10 cellular contexts compared by ENCODE assay signal in genomic region chrX:129653181-129653984, GRCh38. TPM values are rescaled to one million over a fixed set of nuclear protein-coding genes. Genes with fewer than 3 reads are reported as not detected.
DNase-seq lines count a peak whose midpoint lies in the region; ATAC-seq, FAIRE-seq and TF ChIP-seq lines count a peak whose summit lies in the region.
"Had no signal": no experiment of that assay in that cellular context is flagged by ENCODE, and none has a peak within 500 bp of the region (broad histone marks: within the 10 kb centered on the region; RNA-seq: fewer than 3 reads in every experiment).

No MANE protein-coding gene starts in this region.

- peak; percentile 24 for ATAC-seq in omental fat pad (ENCODE audit: low FRiP score)
- no peak for ATAC-seq in GM18520 (IDR thresholded peaks at IDR 0.05; ENCODE audit: unreplicated experiment)

- intact Hi-C loops in Caco-2 (cut with micrococcal nuclease; ENCODE audit: unreplicated experiment) (loop anchor here (5.0 kb wide), 1 partner anchor 46 kb away; no protein-coding TSS in a partner anchor), posterior vena cava (cut with DNase I) (no loop called here)

- POLR2A ChIA-PET in Caco-2 (lab: Charles Lee) = no interaction called here
- POLR2A ChIA-PET in H1 (lab: Charles Lee; ENCODE audit: partially characterized antibody) = interaction anchor here (1.0 kb wide), 1 partner anchor 14 kb away, joined by 3 read pairs; no protein-coding TSS in a partner anchor

- peaks cover 4% of the 10 kb centered on the region for H3K27me3 Mint-ChIP-seq in Caco-2 (ENCODE audit: insufficient read depth, unreplicated experiment)

- no peaks in the 10 kb centered on the region for H3K9me3 Mint-ChIP-seq in Caco-2 (ENCODE audit: unreplicated experiment)

- H3K4me2 ChIP-seq in MM.1S (ENCODE audit: low read depth, low read length) (peak overlapping the region; percentile 87), H1 (ENCODE audit: insufficient read depth in 1 of 2, low read depth in 2 of 2, low read length in 2 of 2) (peak overlapping the region; percentile 84 to 85)

- H2AFZ ChIP-seq in MM.1S (ENCODE audit: low read length) = peak overlapping the region; percentile 72
- H2AFZ ChIP-seq in H1 (ENCODE audit: low read length) = no peak overlapping the region

- H2BK15ac ChIP-seq in H1 (ENCODE audit: low read length) = no peak overlapping the region

- H3K4me1 Mint-ChIP-seq in Caco-2 (ENCODE audit: low read depth, unreplicated experiment) = no peaks in the 10 kb centered on the region

- H3K4me1 ChIP-seq in Caco-2 (no peaks in the 10 kb centered on the region), MM.1S (ENCODE audit: low read length) (no peaks in the 10 kb centered on the region), H1 (replicated peaks in 1 of 4; ENCODE audit: control insufficient read depth in 3 of 4, insufficient read depth in 4 of 4, low read length in 3 of 4) (peaks cover 3 to 12% (median 6%) of the 10 kb centered on the region in 4 experiments; a peak in 6 of 7 replicates)

- no peak overlapping the region for H4K8ac ChIP-seq in H1 (ENCODE audit: extremely low read depth, insufficient read depth, low read length)

- H3K23me2 ChIP-seq in H1 (ENCODE audit: low read depth, low read length) = peaks cover 6% of the 10 kb centered on the region; the same call in 1 of the 2 replicates

- no peak overlapping the region for H2BK12ac ChIP-seq in H1 (ENCODE audit: low read depth, low read length)

- H3K9me2 ChIP-seq in MM.1S (replicated peaks; ENCODE audit: insufficient read depth, low read length) = no peaks in the 10 kb centered on the region

- H3K56ac ChIP-seq in H1 (replicated peaks; ENCODE audit: insufficient read length, low read depth, low read length) = no peak overlapping the region

- H3K14ac ChIP-seq in H1 (ENCODE audit: insufficient read length) = no peak overlapping the region

- TF ChIP-seq RAD21 in H1 (IDR thresholded peaks at IDR 0.05 in 1 of 2, conservative IDR thresholded peaks at IDR 0.05 in 1 of 2; ENCODE audit: low read depth in 2 of 2, low read length in 2 of 2) = no peak

- TF ChIP-seq EP300 in H1 (IDR thresholded peaks at IDR 0.05; ENCODE audit: borderline replicate concordance in 1 of 2, low read depth in 2 of 2, low read length in 2 of 2) = no peak

- H3K9ac ChIP-seq in MM.1S (ENCODE audit: low read length) = no peak overlapping the region
- H3K9ac ChIP-seq in H1 (replicated peaks in 1 of 4; ENCODE audit: extremely low read depth in 1 of 4, low read depth in 3 of 4, low read length in 3 of 4) = no peak overlapping the region

- BruUV-seq in Caco-2 (replicated peaks; lab: Mats Ljungman, UMichigan) = no TSS peak

- no peak for TF ChIP-seq POLR2A in H1 (IDR thresholded peaks at IDR 0.05; ENCODE audit: control extremely low read depth in 1 of 2, low read depth in 2 of 2, low read length in 2 of 2)

- H3K4me3 ChIP-seq in Caco-2 (ENCODE audit: low read depth, low read length) = peak overlapping the region; percentile 51
- H3K4me3 ChIP-seq in MM.1S (ENCODE audit: low read length) = peak overlapping the region; percentile 59; the same call in 1 of the 2 replicates
- H3K4me3 ChIP-seq in H1 (ENCODE audit: extremely low read depth in 1 of 4, insufficient read depth in 2 of 4, low read depth in 3 of 4, low read length in 4 of 4) = peak overlapping the region in 2 of 4 experiments; percentile 27 to 64; a peak in 6 of 8 replicates

- H3K36me3 ChIP-seq in Caco-2 (ENCODE audit: control insufficient read depth, insufficient read depth, low read length) (no peaks in the 10 kb centered on the region), MM.1S (replicated peaks; ENCODE audit: insufficient read depth, low read length) (no peaks in the 10 kb centered on the region), H1 (ENCODE audit: control insufficient read depth in 2 of 4, insufficient read depth in 4 of 4, low read length in 3 of 4) (no peaks in the 10 kb centered on the region)

- H3K18ac ChIP-seq in H1 (ENCODE audit: extremely low read depth, low read length) = no peak overlapping the region

- H3K27ac Mint-ChIP-seq in Caco-2 (ENCODE audit: unreplicated experiment) = no peak overlapping the region

- H2BK5ac ChIP-seq in H1 (ENCODE audit: low read depth, low read length) = no peak overlapping the region

- CTCF ChIA-PET in Caco-2 (lab: Charles Lee) = interaction anchor here (3.0 kb wide), 1 partner anchor 73 kb away, joined by 20 read pairs; no protein-coding TSS in a partner anchor
- CTCF ChIA-PET in H1 (lab: Charles Lee; ENCODE audit: partially characterized antibody) = interaction anchor here (1.8 to 5.2 kb wide), 4 partner anchors 16 to 72 kb away, joined by 4 to 36 read pairs (median 18); no protein-coding TSS in a partner anchor

- no peak overlapping the region for H4K5ac ChIP-seq in H1 (ENCODE audit: insufficient read length, low read depth, low read length)

- H3K27me3 ChIP-seq in Caco-2 (replicated peaks; ENCODE audit: control insufficient read depth, insufficient read depth, low read length) (no peaks in the 10 kb centered on the region), MM.1S (replicated peaks; ENCODE audit: insufficient read depth, low read length) (no peaks in the 10 kb centered on the region), H1 (replicated peaks in 1 of 4; ENCODE audit: control insufficient read depth in 3 of 4, extremely low read depth in 1 of 4, insufficient read depth in 3 of 4, low read length in 3 of 4) (peaks cover 14 to 62% (median 45%) of the 10 kb centered on the region in 4 experiments)

- no peak for FAIRE-seq in H1 (lab: Jason Lieb, UNC)
- FAIRE-seq: colon had no signal

- H3K9me3 ChIP-seq in Caco-2 (no peaks in the 10 kb centered on the region), MM.1S (replicated peaks; ENCODE audit: insufficient read depth, low read length) (no peaks in the 10 kb centered on the region), H1 (ENCODE audit: insufficient read depth in 2 of 2, low read depth in 1 of 2, low read length in 1 of 2) (no peaks in the 10 kb centered on the region)

- H3K4ac ChIP-seq in H1 (replicated peaks; ENCODE audit: insufficient read length, low read depth, low read length) = no peak overlapping the region

- no peak overlapping the region for H2BK120ac ChIP-seq in H1 (replicated peaks; ENCODE audit: low read depth, low read length)

- H2AK5ac ChIP-seq in H1 (ENCODE audit: low read depth, low read length) = no peak overlapping the region

- no peaks in the 10 kb centered on the region for H3K79me2 ChIP-seq in MM.1S (ENCODE audit: low read length)
- H3K79me2 ChIP-seq in H1 (ENCODE audit: control insufficient read depth in 1 of 2, insufficient read depth in 2 of 2, low read length in 2 of 2) = no peaks in the 10 kb centered on the region

- no peak overlapping the region for H3K23ac ChIP-seq in H1 (ENCODE audit: insufficient read length)

- H3K36me3 Mint-ChIP-seq in Caco-2 (ENCODE audit: insufficient read depth, unreplicated experiment) = no peaks in the 10 kb centered on the region

- no peak overlapping the region for H4K91ac ChIP-seq in H1 (replicated peaks; ENCODE audit: insufficient read length, low read length)

- no peaks in the 10 kb centered on the region for H4K20me1 ChIP-seq in MM.1S (ENCODE audit: insufficient read depth, low read length)
- no peaks in the 10 kb centered on the region for H4K20me1 ChIP-seq in H1 (replicated peaks in 1 of 2; ENCODE audit: control insufficient read depth in 1 of 2, insufficient read depth in 2 of 2, low read length in 2 of 2)

- no peak for TF ChIP-seq CTCF in Caco-2 (IDR thresholded peaks at IDR 0.05; ENCODE audit: insufficient read depth in 1 of 2, low read depth in 1 of 2, low read length in 1 of 2, severe bottlenecking in 1 of 2, unreplicated experiment in 1 of 2)
- TF ChIP-seq CTCF in MM.1S (IDR thresholded peaks at IDR 0.05; ENCODE audit: low read length) = no peak
- TF ChIP-seq CTCF in H1 (IDR thresholded peaks at IDR 0.05; ENCODE audit: control extremely low read depth in 1 of 3, insufficient read depth in 1 of 3, low read depth in 1 of 3, low read length in 3 of 3) = no peak
- no peak for TF ChIP-seq CTCF in omental fat pad (IDR thresholded peaks at IDR 0.05)

- H3F3A ChIP-seq in MM.1S (ENCODE audit: insufficient read depth, low read length) = no peaks in the 10 kb centered on the region

- no peak overlapping the region for H2BK20ac ChIP-seq in H1 (ENCODE audit: low read length)

- H3K27ac ChIP-seq in MM.1S (ENCODE audit: low read length) (no peak overlapping the region), H1 (ENCODE audit: low read depth, low read length) (no peak overlapping the region)
- H3K27ac ChIP-seq: SK-N-MC had no signal

- peak overlapping the region; percentile 75 for H3K4me3 Mint-ChIP-seq in Caco-2 (ENCODE audit: unreplicated experiment)

- DNase-seq in Caco-2 (no peak), MM.1S (no peak), H1 (ENCODE audit: low read depth in 1 of 2, low spot score in 2 of 2) (no peak), omental fat pad (ENCODE audit: low spot score) (no peak), posterior vena cava (ENCODE audit: low spot score) (no peak), NCI-H2171 (lab: John Stamatoyannopoulos, UW) (no peak), activated gamma-delta T cell treated with Interleukin-2 at 50 U/mL for 16 hours (no peak)

- 54% methylated on average over 7 of the region's 10 CpGs; no CpG with 5 or more reads in 1 of the 2 experiments for WGBS in H1 (ENCODE audit: extremely low coverage in 1 of 2, insufficient coverage in 1 of 2, insufficient read length in 1 of 2, insufficient replicate concordance in 2 of 2, low coverage in 1 of 2, low lambda C conversion rate in 2 of 2, missing lambda C conversion rate in 1 of 2), 2 experiments

- no peaks in the 10 kb centered on the region for H3K79me1 ChIP-seq in H1 (ENCODE audit: low read depth, low read length)

TF ChIP-seq in H1, 55 proteins besides CTCF, POLR2A, EP300 and RAD21 (continues in another document):
- TF ChIP-seq MAX (IDR thresholded peaks at IDR 0.05) (no peak), KDM5A (IDR thresholded peaks at IDR 0.05; ENCODE audit: low read length) (no peak), TBP (IDR thresholded peaks at IDR 0.05; ENCODE audit: low read depth, low read length) (no peak), POU5F1 (IDR thresholded peaks at IDR 0.05; ENCODE audit: low read depth, low read length) (no peak)

RNA-seq across cellular contexts. Expression of gene APLN, which starts 1.4 kb away (rescaled TPM):
- 0.09 and 0.20 TPM in 2 replicates for total RNA-seq in Caco-2 (2022)
- total RNA-seq in H1 (2021; fragmentation: NEBNext Ultra II Directional; extraction: Animal tissue kit (Norgen Biotek cat#: 25700)) = 1.1 TPM in 2 replicates
- polyA plus RNA-seq in H1 (2011; rRNA removed) = 1.6 and 1.8 TPM in 2 replicates
- 1.9 TPM for polyA plus RNA-seq in H1 (2011; cell fraction: cytosol; rRNA removed)
- 1.1 TPM for polyA plus RNA-seq in H1 (2011; cell fraction: nucleus; rRNA removed)
- 1.1 to 1.9 TPM (median 1.8 TPM) in 4 replicates for polyA plus RNA-seq in H1 (2012, experiment 1 of 2)
- 1.5 TPM for polyA plus RNA-seq in H1 (2012, experiment 2 of 2)
- polyA plus RNA-seq in H1 (2013, experiment 1 of 2) = 0.89 TPM
- polyA plus RNA-seq in H1 (2013, experiment 2 of 2) = 1.1 TPM
- 0.98 and 1.2 TPM in 2 replicates for polyA minus RNA-seq in H1 (2011; rRNA and poly(A)+ RNA removed)
- 0.88 TPM for polyA minus RNA-seq in H1 (2011; cell fraction: cytosol; rRNA and poly(A)+ RNA removed)
- 0.20 TPM for polyA minus RNA-seq in H1 (2011; cell fraction: nucleus; rRNA and poly(A)+ RNA removed)
- total RNA-seq in omental fat pad = 1 to 10 TPM in 1 of 4 donors, under 1 TPM in 3; 0.32 to 3.1 (median 0.76) TPM
- 1 to 10 TPM; 6.1 to 8.5 TPM for total RNA-seq in posterior vena cava
